In the genomic region with DNA sequence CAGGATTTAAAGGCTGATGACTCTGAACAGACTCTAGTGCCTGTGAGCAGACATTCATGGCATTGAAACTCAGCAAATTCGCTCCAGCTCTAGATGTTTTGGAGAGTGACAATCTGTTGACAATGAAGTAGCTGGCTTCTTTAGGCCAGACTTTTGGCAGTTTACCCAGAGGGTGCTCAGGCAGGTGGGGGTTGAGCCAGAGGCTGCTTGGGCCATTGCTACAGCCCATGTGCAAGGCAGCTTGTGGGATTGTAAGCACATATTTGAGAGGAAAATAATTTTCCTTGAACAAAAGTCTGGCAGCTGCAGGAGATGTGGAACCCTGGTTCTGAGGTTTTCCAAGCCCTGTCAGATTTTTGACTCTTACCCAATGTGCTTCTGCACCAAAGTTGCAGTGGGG, we compare ENCODE assay signal across 19 cellular contexts.
"Had no signal": no experiment of that assay in that cellular context is flagged by ENCODE, and none has a peak within 500 bp of the region (broad histone marks: within the 10 kb centered on the region; RNA-seq: fewer than 3 reads in every experiment).

No MANE protein-coding gene starts in this region.

- ATAC-seq: activated CD8-positive, alpha-beta T cell treated with anti-CD3 and anti-CD28 coated beads for 36 hours; naive thymus-derived CD8-positive, alpha-beta T cell; right lobe of liver; stimulated activated naive B cell treated with anti-CD40 and anti-IgM and Interleukin-4, amounts not matched to agents 10 μg/mL and 1 μg/mL and 100 μg/mL, for 72 hours; T-cell had no signal

- H3K27me3 Mint-ChIP-seq: activated CD8-positive, alpha-beta T cell treated with anti-CD3 and anti-CD28 coated beads for 36 hours; naive thymus-derived CD8-positive, alpha-beta T cell; T-cell had no signal

- H3K4me3 ChIP-seq: ascending aorta, lung, right lobe of liver, spleen, transverse colon had no signal

- H3K9me3 ChIP-seq: ascending aorta, right lobe of liver, spleen, transverse colon had no signal

- H3K36me3 ChIP-seq: ascending aorta, right lobe of liver, spleen, transverse colon, WERI-Rb-1 had no signal

- H3K4me1 ChIP-seq: ascending aorta, right lobe of liver, spleen, transverse colon had no signal

- DNase-seq: activated CD4-positive, alpha-beta T cell treated with anti-CD3 and anti-CD28 coated beads for 4 hours; activated CD8-positive, alpha-beta memory T cell treated with anti-CD3 and anti-CD28 coated beads, Interleukin-2, amount 50 U/mL, for 4 hours; activated CD8-positive, alpha-beta T cell treated with anti-CD3 and anti-CD28 coated beads for 36 hours; activated naive CD4-positive, alpha-beta T cell; central memory CD4-positive, alpha-beta T cell; effector memory CD4-positive, alpha-beta T cell; naive thymus-derived CD8-positive, alpha-beta T cell; right lobe of liver; spleen; stimulated activated CD4-positive, alpha-beta T cell treated with anti-CD3 and anti-CD28 coated beads, Interleukin-1b, Interleukin-23, amount 100 ng/mL, for 48 hours; stimulated activated naive B cell treated with anti-CD40 and anti-IgM and Interleukin-4, amounts not matched to agents 10 μg/mL and 1 μg/mL and 100 μg/mL, for 72 hours; T-cell; T1000; transverse colon; WERI-Rb-1 had no signal

- H3K27ac Mint-ChIP-seq: activated CD8-positive, alpha-beta T cell treated with anti-CD3 and anti-CD28 coated beads for 36 hours; activated T-helper 1 cell treated with anti-CD3 and anti-CD28 coated beads, Interleukin-12 subunit alpha, Interleukin-12 subunit beta, Interleukin-2, Interleukin-4 antibody, amounts not matched to agents 30 ng/mL and 10 ng/mL and 1 ng/mL, durations not matched to agents 14 hours and 24 hours and 36 hours; naive thymus-derived CD8-positive, alpha-beta T cell; progenitor cell of endocrine pancreas; stimulated activated naive B cell treated with anti-CD40 and anti-IgM and Interleukin-4, amounts not matched to agents 10 μg/mL and 1 μg/mL and 100 μg/mL, for 72 hours; T-cell had no signal

- H3K9me3 Mint-ChIP-seq: activated CD8-positive, alpha-beta T cell treated with anti-CD3 and anti-CD28 coated beads for 36 hours; stimulated activated naive B cell treated with anti-CD40 and anti-IgM and Interleukin-4, amounts not matched to agents 10 μg/mL and 1 μg/mL and 100 μg/mL, for 72 hours had no signal

- H3K36me3 Mint-ChIP-seq: stimulated activated naive B cell treated with anti-CD40 and anti-IgM and Interleukin-4, amounts not matched to agents 10 μg/mL and 1 μg/mL and 100 μg/mL, for 72 hours; T-cell had no signal

- H3K4me1 Mint-ChIP-seq: stimulated activated naive B cell treated with anti-CD40 and anti-IgM and Interleukin-4, amounts not matched to agents 10 μg/mL and 1 μg/mL and 100 μg/mL, for 72 hours had no signal

- H3K27ac ChIP-seq: ascending aorta, right lobe of liver, spleen, transverse colon, WERI-Rb-1 had no signal

- H3K27me3 ChIP-seq: ascending aorta, right lobe of liver, transverse colon had no signal

- H3K4me3 Mint-ChIP-seq: activated CD8-positive, alpha-beta T cell treated with anti-CD3 and anti-CD28 coated beads for 36 hours; activated T-helper 1 cell treated with anti-CD3 and anti-CD28 coated beads, Interleukin-12 subunit alpha, Interleukin-12 subunit beta, Interleukin-2, Interleukin-4 antibody, amounts not matched to agents 30 ng/mL and 10 ng/mL and 1 ng/mL, durations not matched to agents 14 hours and 24 hours and 36 hours; naive thymus-derived CD8-positive, alpha-beta T cell; stimulated activated naive B cell treated with anti-CD40 and anti-IgM and Interleukin-4, amounts not matched to agents 10 μg/mL and 1 μg/mL and 100 μg/mL, for 72 hours; T-cell had no signal
